ENCODE assay signal across 26 cellular contexts in genomic region chr6:128161839-128162238, GRCh38.
"Had no signal": no experiment of that assay in that cellular context is flagged by ENCODE, and none has a peak within 500 bp of the region (broad histone marks: within the 10 kb centered on the region; RNA-seq: fewer than 3 reads in every experiment).

No MANE protein-coding gene starts in this region.

- H3K4me1 ChIP-seq: ascending aorta had no signal

- H3K4me3 ChIP-seq: ascending aorta, body of pancreas had no signal

- H3K9me3 ChIP-seq: ascending aorta, body of pancreas had no signal

- H3K27me3 ChIP-seq: ascending aorta, body of pancreas had no signal

- DNase-seq: activated B cell treated with CpG ODN at 0.5 μM for 24 hours; activated CD4-positive, alpha-beta T cell treated with anti-CD3 and anti-CD28 coated beads for 1 hour; activated CD4-positive, alpha-beta T cell treated with anti-CD3 and anti-CD28 coated beads, Interleukin-2, amount 10 ng/mL, durations not matched to agents 24 days and 14 days; activated CD4-positive, alpha-beta T cell treated with anti-CD3 and anti-CD28 coated beads, Interleukin-2, amount 50 U/mL, for 48 hours; activated CD8-positive, alpha-beta memory T cell treated with anti-CD3 and anti-CD28 coated beads, Interleukin-2, amount 10 ng/mL, durations not matched to agents 7 days and 5 days; activated effector memory CD4-positive, alpha-beta T cell treated with Interleukin-2 at 50 U/mL for 16 hours; activated naive CD4-positive, alpha-beta T cell treated with Interleukin-2 at 50 U/mL for 16 hours; activated naive CD8-positive, alpha-beta T cell treated with anti-CD3 and anti-CD28 coated beads, Interleukin-2, amount 50 U/mL, for 24 hours; activated T-cell treated with anti-CD3 and anti-CD28 coated beads, Interleukin-2, amount 50 U/mL, for 24 hours; amniotic stem cell; body of pancreas; central memory CD4-positive, alpha-beta T cell; IMR-90; Kasumi-1; KBM-7; NCI-H1048; NCI-H1417 treated with DMSO at 0.1 percent for 48 hours; NCI-H1694 treated with DMSO at 0.1 percent for 48 hours; NCI-H2029 treated with DMSO at 0.1 percent for 48 hours; NCI-H226; NCI-H510A; NCI-H748 treated with DMSO at 0.1 percent for 48 hours; SIG-M5; T-helper 17 cell; T-helper 9 cell had no signal

- H3K36me3 ChIP-seq: ascending aorta had no signal

- H3K27ac ChIP-seq: ascending aorta, body of pancreas had no signal
